Comparison of ENCODE assay signal across 12 cellular contexts in genomic region chr2:144350151-144350802, GRCh38.
DNase-seq lines count a peak whose midpoint lies in the region; ATAC-seq and TF ChIP-seq lines count a peak whose summit lies in the region.
"Had no signal": no experiment of that assay in that cellular context is flagged by ENCODE, and none has a peak within 500 bp of the region (broad histone marks: within the 10 kb centered on the region; RNA-seq: fewer than 3 reads in every experiment).

No MANE protein-coding gene starts in this region.

- H2AFZ ChIP-seq in neural progenitor cell (replicated peaks), result peak overlapping the region; percentile 99

- peaks cover 42% of the 10 kb centered on the region for H3K4me1 Mint-ChIP-seq in neural progenitor cell

- no peaks in the 10 kb centered on the region for H3K36me3 Mint-ChIP-seq in neural progenitor cell

- H3K4me1 ChIP-seq in ectodermal cell (ENCODE audit: control insufficient read depth, insufficient read depth, low read length) (peaks cover 17% of the 10 kb centered on the region), neural progenitor cell (peaks cover 33% of the 10 kb centered on the region)
- H3K4me1 ChIP-seq: pancreas had no signal

- peak; percentile 82 for DNase-seq in ELF-1 (ENCODE audit: low read depth, low spot score)
- peak; percentile 62 for DNase-seq in LHCN-M2 (ENCODE audit: low read depth)
- DNase-seq in neural progenitor cell (ENCODE audit: low spot score), result peak; percentile 30
- no peak for DNase-seq in DMS79 (lab: John Stamatoyannopoulos, UW)
- DNase-seq in HuH-7 (ENCODE audit: low spot score), result no peak
- no peak for DNase-seq in DMS53 (lab: John Stamatoyannopoulos, UW)
- DNase-seq: activated CD8-positive, alpha-beta memory T cell treated with anti-CD3 and anti-CD28 coated beads, Interleukin-2, amount 50 U/mL, for 4 hours; pancreas; SHP77 had no signal

- H3K4me3 ChIP-seq in ectodermal cell (ENCODE audit: insufficient read depth, low read depth, low read length), result no peak overlapping the region
- no peak overlapping the region for H3K4me3 ChIP-seq in neural progenitor cell
- H3K4me3 ChIP-seq: pancreas had no signal

- TF ChIP-seq CTCF in neural progenitor cell (IDR thresholded peaks at IDR 0.05), result no peak

- WGBS in ectodermal cell, 2 experiments, result 24 to 38% methylated on average over 7 of the region's 7 CpGs

- no peak for ATAC-seq in HG03159 (IDR thresholded peaks at IDR 0.05; ENCODE audit: unreplicated experiment)
- ATAC-seq: pancreas had no signal

- peaks cover 2% of the 10 kb centered on the region for H3K9me3 Mint-ChIP-seq in neural progenitor cell
- H3K9me3 Mint-ChIP-seq: dendritic cell treated with granulocyte-macrophage colony-stimulating factor and Interleukin-4, amounts not matched to agents 40 ng/mL and 50 ng/mL, for 4 days had no signal

- H3K27me3 ChIP-seq in ectodermal cell (ENCODE audit: control insufficient read depth, insufficient read depth, low read length, poor library complexity, severe bottlenecking) (no peaks in the 10 kb centered on the region), neural progenitor cell (no peaks in the 10 kb centered on the region)
- H3K27me3 ChIP-seq: pancreas had no signal

- peak overlapping the region; percentile 30 for H3K27ac ChIP-seq in ectodermal cell (ENCODE audit: insufficient read depth, low read depth, low read length, poor library complexity, severe bottlenecking)
- H3K27ac ChIP-seq in neural progenitor cell, result peak overlapping the region; percentile 57
- H3K27ac ChIP-seq: pancreas had no signal

- H3K4me2 ChIP-seq in neural progenitor cell, result peak overlapping the region; percentile 42

- no peaks in the 10 kb centered on the region for H3K79me2 ChIP-seq in neural progenitor cell (ENCODE audit: low read depth)

- H3K4me3 Mint-ChIP-seq in neural progenitor cell, result peak overlapping the region; percentile 7
- H3K4me3 Mint-ChIP-seq: dendritic cell treated with granulocyte-macrophage colony-stimulating factor and Interleukin-4, amounts not matched to agents 40 ng/mL and 50 ng/mL, for 4 days had no signal

- H3K9ac ChIP-seq in neural progenitor cell, result no peak overlapping the region

- H3F3A ChIP-seq in neural progenitor cell (ENCODE audit: low read depth), result peaks cover 20% of the 10 kb centered on the region

- no peaks in the 10 kb centered on the region for H3K36me3 ChIP-seq in ectodermal cell (ENCODE audit: control insufficient read depth, insufficient read depth, low read length)
- no peaks in the 10 kb centered on the region for H3K36me3 ChIP-seq in neural progenitor cell
- H3K36me3 ChIP-seq: pancreas had no signal

- H3K9me3 ChIP-seq in ectodermal cell (ENCODE audit: control insufficient read depth, low read length), result no peaks in the 10 kb centered on the region
- H3K9me3 ChIP-seq in neural progenitor cell (ENCODE audit: low read depth), result no peaks in the 10 kb centered on the region
- H3K9me3 ChIP-seq: pancreas had no signal

- no peaks in the 10 kb centered on the region for H4K20me1 ChIP-seq in neural progenitor cell (ENCODE audit: low read depth)

- H3K27me3 Mint-ChIP-seq in neural progenitor cell (ENCODE audit: insufficient read depth, low read depth), result no peaks in the 10 kb centered on the region

- peak overlapping the region; percentile 58 for H3K27ac Mint-ChIP-seq in neural progenitor cell
- H3K27ac Mint-ChIP-seq: dendritic cell treated with granulocyte-macrophage colony-stimulating factor and Interleukin-4, amounts not matched to agents 40 ng/mL and 50 ng/mL, for 4 days had no signal

Comparison
In these comparisons a context has a peak if more than half of its experiments do, and no peak if none do; other contexts are left out.
1. DNase-seq: peak in ELF-1 (single experiment), LHCN-M2 (single experiment) and neural progenitor cell (single experiment); none in DMS79 (single experiment), HuH-7 (single experiment) and DMS53 (single experiment).